ENCODE assay signal across 17 cellular contexts in genomic region chr15:65413760-65414144, GRCh38. TPM values are rescaled to one million over a fixed set of nuclear protein-coding genes. Genes with fewer than 3 reads are reported as not detected.
"Had no signal": no experiment of that assay in that cellular context is flagged by ENCODE, and none has a peak within 500 bp of the region (broad histone marks: within the 10 kb centered on the region; RNA-seq: fewer than 3 reads in every experiment).

No MANE protein-coding gene starts in this region.

- H3K9me3 ChIP-seq: transverse colon had no signal

- H3K27ac Mint-ChIP-seq: activated CD4-positive, alpha-beta memory T cell treated with anti-CD3 and anti-CD28 coated beads for 36 hours; activated naive CD4-positive, alpha-beta T cell treated with anti-CD3 and anti-CD28 coated beads, Interleukin-2, amount 50 U/mL, for 72 hours; progenitor cell of endocrine pancreas; T-helper 2 cell treated with Interferon-gamma antibody and Interleukin-4, amounts not matched to agents 5 μg/mL and 100 μg/mL, for 36 hours had no signal

- H3K27ac ChIP-seq: transverse colon had no signal

- H3K4me3 ChIP-seq: transverse colon had no signal

- ATAC-seq: activated naive CD4-positive, alpha-beta T cell treated with anti-CD3 and anti-CD28 coated beads, Interleukin-2, amount 50 U/mL, for 72 hours; activated T-cell treated with anti-CD3 and anti-CD28 coated beads, Interleukin-2, amount 50 U/mL, for 4 hours; sciatic nerve had no signal

- H3K36me3 Mint-ChIP-seq: activated CD4-positive, alpha-beta memory T cell treated with anti-CD3 and anti-CD28 coated beads for 36 hours; activated naive CD4-positive, alpha-beta T cell treated with anti-CD3 and anti-CD28 coated beads, Interleukin-2, amount 50 U/mL, for 72 hours; naive B cell had no signal

- H3K9me3 Mint-ChIP-seq: activated CD4-positive, alpha-beta memory T cell treated with anti-CD3 and anti-CD28 coated beads for 36 hours; activated naive CD4-positive, alpha-beta T cell treated with anti-CD3 and anti-CD28 coated beads, Interleukin-2, amount 50 U/mL, for 72 hours; activated T-cell treated with anti-CD3 and anti-CD28 coated beads, Interleukin-2, amount 50 U/mL, for 4 hours; T-helper 2 cell treated with Interferon-gamma antibody and Interleukin-4, amounts not matched to agents 5 μg/mL and 100 μg/mL, for 36 hours had no signal

- H3K36me3 ChIP-seq: transverse colon had no signal

- DNase-seq: activated CD4-positive, alpha-beta memory T cell treated with anti-CD3 and anti-CD28 coated beads for 36 hours; activated effector memory CD4-positive, alpha-beta T cell treated with anti-CD3 and anti-CD28 coated beads, Interleukin-2, amount 50 U/mL, for 16 hours; activated T-cell treated with anti-CD3 and anti-CD28 coated beads, Interleukin-2, amount 50 U/mL, for 4 hours; midbrain; naive B cell; nucleus accumbens; stimulated activated CD4-positive, alpha-beta T cell treated with anti-CD3 and anti-CD28 coated beads, Interleukin-2, amount 100 ng/mL, for 24 hours; stimulated activated naive CD4-positive, alpha-beta T cell; substantia nigra; transverse colon had no signal

- FAIRE-seq: colon, frontal cortex had no signal

- H3K4me3 Mint-ChIP-seq: activated CD4-positive, alpha-beta memory T cell treated with anti-CD3 and anti-CD28 coated beads for 36 hours; activated T-cell treated with anti-CD3 and anti-CD28 coated beads, Interleukin-2, amount 50 U/mL, for 4 hours; naive B cell; T-helper 2 cell treated with Interferon-gamma antibody and Interleukin-4, amounts not matched to agents 5 μg/mL and 100 μg/mL, for 36 hours had no signal

RNA-seq across cellular contexts. Expression of gene IGDCC4, which starts 9.0 kb away (rescaled TPM):
- polyA plus RNA-seq: liver had no signal

RNA-seq across cellular contexts. Expression of gene IGDCC3, which starts 36.0 kb away (rescaled TPM):
- total RNA-seq: activated CD4-positive, alpha-beta memory T cell treated with anti-CD3 and anti-CD28 coated beads for 36 hours; activated naive CD4-positive, alpha-beta T cell treated with anti-CD3 and anti-CD28 coated beads, Interleukin-2, amount 50 U/mL, for 72 hours; sciatic nerve; transverse colon had no signal
- polyA plus RNA-seq: liver had no signal
